17 cellular contexts compared by ENCODE assay signal in genomic region chr6:158757753-158758090, GRCh38.
DNase-seq lines count a peak whose midpoint lies in the region; ATAC-seq and TF ChIP-seq lines count a peak whose summit lies in the region.
"Had no signal": no experiment of that assay in that cellular context is flagged by ENCODE, and none has a peak within 500 bp of the region (broad histone marks: within the 10 kb centered on the region; RNA-seq: fewer than 3 reads in every experiment).

No MANE protein-coding gene starts in this region.

- TF ChIP-seq CTCF in neural crest cell (conservative IDR thresholded peaks at IDR 0.05) (no peak), osteocyte (IDR thresholded peaks at IDR 0.05) (no peak)

- no peak for ATAC-seq in activated naive CD8-positive, alpha-beta T cell treated with anti-CD3 and anti-CD28 coated beads, Interleukin-2, amount 10 ng/mL, durations not matched to agents 7 days and 5 days (ENCODE audit: low read depth)
- ATAC-seq in GM19351 (IDR thresholded peaks at IDR 0.05; ENCODE audit: unreplicated experiment): no peak
- ATAC-seq: body of pancreas, left lung had no signal

- H3K9me3 Mint-ChIP-seq in activated CD4-positive, alpha-beta memory T cell treated with anti-CD3 and anti-CD28 coated beads, Interleukin-2, amount 10 ng/mL, durations not matched to agents 7 days and 5 days: no peaks in the 10 kb centered on the region
- no peaks in the 10 kb centered on the region for H3K9me3 Mint-ChIP-seq in activated CD4-positive, alpha-beta memory T cell treated with anti-CD3 and anti-CD28 coated beads for 36 hours
- no peaks in the 10 kb centered on the region for H3K9me3 Mint-ChIP-seq in activated naive CD8-positive, alpha-beta T cell treated with anti-CD3 and anti-CD28 coated beads, Interleukin-2, amount 10 ng/mL, durations not matched to agents 7 days and 5 days
- H3K9me3 Mint-ChIP-seq in neural crest cell (no peaks in the 10 kb centered on the region), osteocyte (ENCODE audit: unreplicated experiment) (no peaks in the 10 kb centered on the region)
- H3K9me3 Mint-ChIP-seq: activated CD4-positive, alpha-beta T cell treated with anti-CD3 and anti-CD28 coated beads, Interleukin-2, amount 10 ng/mL, durations not matched to agents 24 days and 14 days had no signal

- no peaks in the 10 kb centered on the region for H3K27me3 Mint-ChIP-seq in activated CD4-positive, alpha-beta memory T cell treated with anti-CD3 and anti-CD28 coated beads, Interleukin-2, amount 10 ng/mL, durations not matched to agents 7 days and 5 days
- no peaks in the 10 kb centered on the region for H3K27me3 Mint-ChIP-seq in activated CD4-positive, alpha-beta memory T cell treated with anti-CD3 and anti-CD28 coated beads for 36 hours
- no peaks in the 10 kb centered on the region for H3K27me3 Mint-ChIP-seq in activated naive CD8-positive, alpha-beta T cell treated with anti-CD3 and anti-CD28 coated beads, Interleukin-2, amount 10 ng/mL, durations not matched to agents 7 days and 5 days
- no peaks in the 10 kb centered on the region for H3K27me3 Mint-ChIP-seq in neural crest cell (ENCODE audit: low read depth)
- H3K27me3 Mint-ChIP-seq in osteocyte (ENCODE audit: unreplicated experiment): peaks cover 2% of the 10 kb centered on the region
- H3K27me3 Mint-ChIP-seq: activated CD4-positive, alpha-beta T cell treated with anti-CD3 and anti-CD28 coated beads, Interleukin-2, amount 10 ng/mL, durations not matched to agents 24 days and 14 days had no signal

- POLR2A ChIA-PET in activated CD4-positive, alpha-beta memory T cell treated with anti-CD3 and anti-CD28 coated beads, Interleukin-2, amount 10 ng/mL, durations not matched to agents 7 days and 5 days (lab: Charles Lee): no interaction called here
- POLR2A ChIA-PET in activated CD4-positive, alpha-beta memory T cell treated with anti-CD3 and anti-CD28 coated beads for 36 hours (lab: Charles Lee): no interaction called here
- POLR2A ChIA-PET in activated naive CD8-positive, alpha-beta T cell treated with anti-CD3 and anti-CD28 coated beads, Interleukin-2, amount 10 ng/mL, durations not matched to agents 7 days and 5 days (lab: Charles Lee): no interaction called here

- CTCF ChIA-PET in activated CD4-positive, alpha-beta memory T cell treated with anti-CD3 and anti-CD28 coated beads, Interleukin-2, amount 10 ng/mL, durations not matched to agents 7 days and 5 days (lab: Charles Lee): no interaction called here
- CTCF ChIA-PET in activated CD4-positive, alpha-beta memory T cell treated with anti-CD3 and anti-CD28 coated beads for 36 hours (lab: Charles Lee): no interaction called here

- peaks cover 50% of the 10 kb centered on the region for H3K36me3 Mint-ChIP-seq in activated CD4-positive, alpha-beta memory T cell treated with anti-CD3 and anti-CD28 coated beads, Interleukin-2, amount 10 ng/mL, durations not matched to agents 7 days and 5 days (ENCODE audit: low read depth)
- H3K36me3 Mint-ChIP-seq in activated CD4-positive, alpha-beta memory T cell treated with anti-CD3 and anti-CD28 coated beads for 36 hours: peaks cover 41% of the 10 kb centered on the region
- peaks cover 19% of the 10 kb centered on the region for H3K36me3 Mint-ChIP-seq in activated naive CD8-positive, alpha-beta T cell treated with anti-CD3 and anti-CD28 coated beads, Interleukin-2, amount 10 ng/mL, durations not matched to agents 7 days and 5 days
- H3K36me3 Mint-ChIP-seq in neural crest cell (ENCODE audit: low read depth) (no peaks in the 10 kb centered on the region), osteocyte (ENCODE audit: unreplicated experiment) (no peaks in the 10 kb centered on the region)

- DNase-seq in activated CD4-positive, alpha-beta memory T cell treated with anti-CD3 and anti-CD28 coated beads, Interleukin-2, amount 10 ng/mL, durations not matched to agents 7 days and 5 days: no peak
- no peak for DNase-seq in activated CD4-positive, alpha-beta memory T cell treated with anti-CD3 and anti-CD28 coated beads for 36 hours
- DNase-seq in GOT3 (lab: John Stamatoyannopoulos, UW): peak; percentile 8
- no peak for DNase-seq in activated naive CD8-positive, alpha-beta T cell treated with anti-CD3 and anti-CD28 coated beads, Interleukin-2, amount 10 ng/mL, durations not matched to agents 7 days and 5 days
- DNase-seq in neural crest cell (ENCODE audit: low read depth, low spot score): no peak
- no peak for DNase-seq in stimulated activated CD4-positive, alpha-beta T cell treated with anti-CD3 and anti-CD28 coated beads, Interleukin-2, amount 100 ng/mL, for 24 hours
- no peak for DNase-seq in osteocyte (ENCODE audit: extremely low spot score, unreplicated experiment)
- DNase-seq: activated CD4-positive, alpha-beta T cell treated with anti-CD3 and anti-CD28 coated beads, Interleukin-2, amount 10 ng/mL, durations not matched to agents 24 days and 14 days; activated CD8-positive, alpha-beta memory T cell treated with anti-CD3 and anti-CD28 coated beads, Interleukin-2, amount 50 U/mL, for 48 hours; activated naive CD4-positive, alpha-beta T cell treated with anti-CD3 and anti-CD28 coated beads, Interleukin-2, amount 50 U/mL, for 16 hours; colonic mucosa; heart right ventricle; left lung; Right ventricle myocardium superior; stimulated activated CD4-positive, alpha-beta T cell treated with anti-CD3 and anti-CD28 coated beads, Interleukin-4, amount 100 ng/mL, for 1 hour had no signal

- intact Hi-C loops in activated CD4-positive, alpha-beta memory T cell treated with anti-CD3 and anti-CD28 coated beads for 36 hours (cut with micrococcal nuclease): no loop called here

- H3K4me1 Mint-ChIP-seq in activated CD4-positive, alpha-beta memory T cell treated with anti-CD3 and anti-CD28 coated beads, Interleukin-2, amount 10 ng/mL, durations not matched to agents 7 days and 5 days: no peaks in the 10 kb centered on the region
- no peaks in the 10 kb centered on the region for H3K4me1 Mint-ChIP-seq in activated CD4-positive, alpha-beta memory T cell treated with anti-CD3 and anti-CD28 coated beads for 36 hours (ENCODE audit: low read depth)
- H3K4me1 Mint-ChIP-seq in activated naive CD8-positive, alpha-beta T cell treated with anti-CD3 and anti-CD28 coated beads, Interleukin-2, amount 10 ng/mL, durations not matched to agents 7 days and 5 days: no peaks in the 10 kb centered on the region
- H3K4me1 Mint-ChIP-seq in neural crest cell (peaks cover 4% of the 10 kb centered on the region), osteocyte (ENCODE audit: unreplicated experiment) (peaks cover 11% of the 10 kb centered on the region)
- H3K4me1 Mint-ChIP-seq: activated CD4-positive, alpha-beta T cell treated with anti-CD3 and anti-CD28 coated beads, Interleukin-2, amount 10 ng/mL, durations not matched to agents 24 days and 14 days had no signal

- H3K27ac Mint-ChIP-seq in activated CD4-positive, alpha-beta memory T cell treated with anti-CD3 and anti-CD28 coated beads, Interleukin-2, amount 10 ng/mL, durations not matched to agents 7 days and 5 days: peak overlapping the region; percentile 13
- H3K27ac Mint-ChIP-seq in activated CD4-positive, alpha-beta memory T cell treated with anti-CD3 and anti-CD28 coated beads for 36 hours: no peak overlapping the region
- peak overlapping the region; percentile 38 for H3K27ac Mint-ChIP-seq in activated naive CD8-positive, alpha-beta T cell treated with anti-CD3 and anti-CD28 coated beads, Interleukin-2, amount 10 ng/mL, durations not matched to agents 7 days and 5 days
- peak overlapping the region; percentile 91 for H3K27ac Mint-ChIP-seq in neural crest cell (ENCODE audit: unreplicated experiment)
- H3K27ac Mint-ChIP-seq in osteocyte (ENCODE audit: unreplicated experiment): no peak overlapping the region
- H3K27ac Mint-ChIP-seq: activated CD4-positive, alpha-beta T cell treated with anti-CD3 and anti-CD28 coated beads, Interleukin-2, amount 10 ng/mL, durations not matched to agents 24 days and 14 days had no signal

- H3K4me3 Mint-ChIP-seq in activated CD4-positive, alpha-beta memory T cell treated with anti-CD3 and anti-CD28 coated beads, Interleukin-2, amount 10 ng/mL, durations not matched to agents 7 days and 5 days: no peak overlapping the region
- H3K4me3 Mint-ChIP-seq in activated CD4-positive, alpha-beta memory T cell treated with anti-CD3 and anti-CD28 coated beads for 36 hours: no peak overlapping the region
- no peak overlapping the region for H3K4me3 Mint-ChIP-seq in activated naive CD8-positive, alpha-beta T cell treated with anti-CD3 and anti-CD28 coated beads, Interleukin-2, amount 10 ng/mL, durations not matched to agents 7 days and 5 days
- H3K4me3 Mint-ChIP-seq in neural crest cell (no peak overlapping the region), osteocyte (ENCODE audit: unreplicated experiment) (no peak overlapping the region)
- H3K4me3 Mint-ChIP-seq: activated CD4-positive, alpha-beta T cell treated with anti-CD3 and anti-CD28 coated beads, Interleukin-2, amount 10 ng/mL, durations not matched to agents 24 days and 14 days had no signal

Comparison
In these comparisons a context has a peak if more than half of its experiments do, and no peak if none do; other contexts are left out.
1. H3K27ac Mint-ChIP-seq: peak in activated CD4-positive, alpha-beta memory T cell treated with anti-CD3 and anti-CD28 coated beads, Interleukin-2, amount 10 ng/mL, durations not matched to agents 7 days and 5 days (single experiment), activated naive CD8-positive, alpha-beta T cell treated with anti-CD3 and anti-CD28 coated beads, Interleukin-2, amount 10 ng/mL, durations not matched to agents 7 days and 5 days (single experiment) and neural crest cell (single experiment); none in activated CD4-positive, alpha-beta memory T cell treated with anti-CD3 and anti-CD28 coated beads for 36 hours (single experiment) and osteocyte (single experiment).